Comparison of ENCODE assay signal across 3 cellular contexts in the genomic region with DNA sequence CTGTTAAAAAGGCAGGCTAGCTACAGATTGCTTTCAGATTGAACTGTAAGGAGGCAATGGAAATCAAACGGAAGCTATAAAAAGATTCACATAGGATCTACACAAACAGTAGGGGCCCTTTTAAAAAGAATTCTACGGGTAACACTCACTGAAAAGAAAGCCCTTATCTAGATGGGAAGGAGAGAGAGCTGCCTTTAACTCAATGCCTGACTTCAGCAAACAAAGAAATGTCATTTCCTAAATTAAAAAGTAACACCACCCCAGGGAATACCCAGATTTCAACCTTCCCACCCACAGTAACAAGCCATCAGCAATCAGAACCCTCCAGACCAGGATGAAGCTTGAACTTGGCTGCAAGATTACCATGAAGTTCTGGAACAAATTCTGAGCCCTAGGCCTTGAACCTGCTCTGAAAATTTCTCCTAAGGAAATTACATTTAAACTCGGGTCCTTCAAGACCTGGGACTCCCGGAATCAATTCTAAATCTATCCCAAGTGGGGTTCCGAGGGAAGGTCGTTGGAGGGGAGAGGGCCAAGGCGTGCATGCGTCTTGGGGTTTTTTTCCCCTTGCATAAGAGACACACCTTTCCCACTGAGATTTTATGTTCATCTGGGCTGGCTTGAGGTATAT.
TF ChIP-seq lines count a peak whose summit lies in the region.

No MANE protein-coding gene starts in this region.

TF ChIP-seq in A549, 52 proteins besides CTCF, POLR2A, EP300 and RAD21:
- TF ChIP-seq, protein P1, sequence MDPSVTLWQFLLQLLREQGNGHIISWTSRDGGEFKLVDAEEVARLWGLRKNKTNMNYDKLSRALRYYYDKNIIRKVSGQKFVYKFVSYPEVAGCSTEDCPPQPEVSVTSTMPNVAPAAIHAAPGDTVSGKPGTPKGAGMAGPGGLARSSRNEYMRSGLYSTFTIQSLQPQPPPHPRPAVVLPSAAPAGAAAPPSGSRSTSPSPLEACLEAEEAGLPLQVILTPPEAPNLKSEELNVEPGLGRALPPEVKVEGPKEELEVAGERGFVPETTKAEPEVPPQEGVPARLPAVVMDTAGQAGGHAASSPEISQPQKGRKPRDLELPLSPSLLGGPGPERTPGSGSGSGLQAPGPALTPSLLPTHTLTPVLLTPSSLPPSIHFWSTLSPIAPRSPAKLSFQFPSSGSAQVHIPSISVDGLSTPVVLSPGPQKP (IDR thresholded peaks at IDR 0.05; ENCODE audit: low read depth, low read length) = no peak

TF ChIP-seq in HCT116, 20 proteins besides CTCF, POLR2A, EP300 and RAD21:
- no peak for TF ChIP-seq SP1 (IDR thresholded peaks at IDR 0.05; ENCODE audit: low read depth)
- no peak for TF ChIP-seq CBX3 (IDR thresholded peaks at IDR 0.05; ENCODE audit: low read depth)
- no peak for TF ChIP-seq TCF7L2 (IDR thresholded peaks at IDR 0.05; ENCODE audit: borderline replicate concordance, extremely low read depth, insufficient read depth, insufficient read length)
- no peak for TF ChIP-seq ZFX (IDR thresholded peaks at IDR 0.05)
- TF ChIP-seq ZNF274 (IDR thresholded peaks at IDR 0.05; ENCODE audit: low read depth, low read length) = no peak
- no peak for TF ChIP-seq EZH2 (IDR thresholded peaks at IDR 0.05)
- TF ChIP-seq SRF (IDR thresholded peaks at IDR 0.05; ENCODE audit: low read depth) = no peak
- no peak for TF ChIP-seq YY1 (IDR thresholded peaks at IDR 0.05; ENCODE audit: extremely low read depth, insufficient replicate concordance, low read depth, low read length)
- TF ChIP-seq, protein P2, sequence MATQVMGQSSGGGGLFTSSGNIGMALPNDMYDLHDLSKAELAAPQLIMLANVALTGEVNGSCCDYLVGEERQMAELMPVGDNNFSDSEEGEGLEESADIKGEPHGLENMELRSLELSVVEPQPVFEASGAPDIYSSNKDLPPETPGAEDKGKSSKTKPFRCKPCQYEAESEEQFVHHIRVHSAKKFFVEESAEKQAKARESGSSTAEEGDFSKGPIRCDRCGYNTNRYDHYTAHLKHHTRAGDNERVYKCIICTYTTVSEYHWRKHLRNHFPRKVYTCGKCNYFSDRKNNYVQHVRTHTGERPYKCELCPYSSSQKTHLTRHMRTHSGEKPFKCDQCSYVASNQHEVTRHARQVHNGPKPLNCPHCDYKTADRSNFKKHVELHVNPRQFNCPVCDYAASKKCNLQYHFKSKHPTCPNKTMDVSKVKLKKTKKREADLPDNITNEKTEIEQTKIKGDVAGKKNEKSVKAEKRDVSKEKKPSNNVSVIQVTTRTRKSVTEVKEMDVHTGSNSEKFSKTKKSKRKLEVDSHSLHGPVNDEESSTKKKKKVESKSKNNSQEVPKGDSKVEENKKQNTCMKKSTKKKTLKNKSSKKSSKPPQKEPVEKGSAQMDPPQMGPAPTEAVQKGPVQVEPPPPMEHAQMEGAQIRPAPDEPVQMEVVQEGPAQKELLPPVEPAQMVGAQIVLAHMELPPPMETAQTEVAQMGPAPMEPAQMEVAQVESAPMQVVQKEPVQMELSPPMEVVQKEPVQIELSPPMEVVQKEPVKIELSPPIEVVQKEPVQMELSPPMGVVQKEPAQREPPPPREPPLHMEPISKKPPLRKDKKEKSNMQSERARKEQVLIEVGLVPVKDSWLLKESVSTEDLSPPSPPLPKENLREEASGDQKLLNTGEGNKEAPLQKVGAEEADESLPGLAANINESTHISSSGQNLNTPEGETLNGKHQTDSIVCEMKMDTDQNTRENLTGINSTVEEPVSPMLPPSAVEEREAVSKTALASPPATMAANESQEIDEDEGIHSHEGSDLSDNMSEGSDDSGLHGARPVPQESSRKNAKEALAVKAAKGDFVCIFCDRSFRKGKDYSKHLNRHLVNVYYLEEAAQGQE (IDR thresholded peaks at IDR 0.05; ENCODE audit: low read depth) = no peak
TF ChIP-seq in HCT116: peak in this region for 0.

TF ChIP-seq in liver, 16 proteins besides CTCF, POLR2A, EP300 and RAD21:
- no peak for TF ChIP-seq NR2F2 (IDR thresholded peaks at IDR 0.05)
- TF ChIP-seq, protein P3, sequence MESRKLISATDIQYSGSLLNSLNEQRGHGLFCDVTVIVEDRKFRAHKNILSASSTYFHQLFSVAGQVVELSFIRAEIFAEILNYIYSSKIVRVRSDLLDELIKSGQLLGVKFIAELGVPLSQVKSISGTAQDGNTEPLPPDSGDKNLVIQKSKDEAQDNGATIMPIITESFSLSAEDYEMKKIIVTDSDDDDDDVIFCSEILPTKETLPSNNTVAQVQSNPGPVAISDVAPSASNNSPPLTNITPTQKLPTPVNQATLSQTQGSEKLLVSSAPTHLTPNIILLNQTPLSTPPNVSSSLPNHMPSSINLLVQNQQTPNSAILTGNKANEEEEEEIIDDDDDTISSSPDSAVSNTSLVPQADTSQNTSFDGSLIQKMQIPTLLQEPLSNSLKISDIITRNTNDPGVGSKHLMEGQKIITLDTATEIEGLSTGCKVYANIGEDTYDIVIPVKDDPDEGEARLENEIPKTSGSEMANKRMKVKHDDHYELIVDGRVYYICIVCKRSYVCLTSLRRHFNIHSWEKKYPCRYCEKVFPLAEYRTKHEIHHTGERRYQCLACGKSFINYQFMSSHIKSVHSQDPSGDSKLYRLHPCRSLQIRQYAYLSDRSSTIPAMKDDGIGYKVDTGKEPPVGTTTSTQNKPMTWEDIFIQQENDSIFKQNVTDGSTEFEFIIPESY (IDR thresholded peaks at IDR 0.05) = no peak
- TF ChIP-seq FOXA1 (IDR thresholded peaks at IDR 0.05) = no peak
- TF ChIP-seq RXRA (IDR thresholded peaks at IDR 0.05) = no peak
- no peak for TF ChIP-seq FOXA2 (IDR thresholded peaks at IDR 0.05)
- TF ChIP-seq, protein P4, sequence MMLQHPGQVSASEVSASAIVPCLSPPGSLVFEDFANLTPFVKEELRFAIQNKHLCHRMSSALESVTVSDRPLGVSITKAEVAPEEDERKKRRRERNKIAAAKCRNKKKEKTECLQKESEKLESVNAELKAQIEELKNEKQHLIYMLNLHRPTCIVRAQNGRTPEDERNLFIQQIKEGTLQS (IDR thresholded peaks at IDR 0.05) = no peak
- TF ChIP-seq HNF4G (IDR thresholded peaks at IDR 0.05) = no peak
